ENCODE assay signal across 30 cellular contexts in the genomic region with DNA sequence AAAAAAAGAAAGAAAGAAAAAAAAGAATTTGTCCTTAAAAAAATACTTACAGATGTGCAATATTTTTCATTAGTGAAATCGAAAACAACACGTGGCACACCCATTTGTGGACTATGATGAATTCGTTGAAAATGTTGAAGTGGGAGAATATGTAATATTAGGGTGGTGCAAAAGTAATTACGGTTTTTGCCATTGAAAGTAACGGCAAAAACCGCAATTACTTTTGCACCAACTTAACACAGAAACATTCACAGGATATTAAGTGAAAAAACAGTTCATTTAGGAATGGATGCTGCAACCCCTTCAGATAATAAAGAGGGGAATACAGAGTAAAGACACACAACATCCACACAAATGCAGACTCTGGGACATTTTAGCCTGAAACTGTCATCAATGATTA.
"Had no signal": no experiment of that assay in that cellular context is flagged by ENCODE, and none has a peak within 500 bp of the region (broad histone marks: within the 10 kb centered on the region; RNA-seq: fewer than 3 reads in every experiment).

No MANE protein-coding gene starts in this region.

- H3K4me3 ChIP-seq: adrenal gland, body of pancreas, esophagus muscularis mucosa, gastrocnemius medialis, heart left ventricle had no signal

- H3K27ac ChIP-seq: adrenal gland, body of pancreas, esophagus muscularis mucosa, foreskin keratinocyte, gastrocnemius medialis, heart left ventricle had no signal

- FAIRE-seq: colon had no signal

- DNase-seq: activated CD4-positive, alpha-beta memory T cell treated with anti-CD3 and anti-CD28 coated beads for 36 hours; activated CD4-positive, alpha-beta T cell treated with anti-CD3 and anti-CD28 coated beads for 36 hours; activated CD4-positive, alpha-beta T cell treated with anti-CD3 and anti-CD28 coated beads, Interleukin-2, amount 10 ng/mL, durations not matched to agents 24 days and 14 days; activated CD4-positive, CD25-positive, alpha-beta regulatory T cell; activated CD4-positive, CD25-positive, alpha-beta regulatory T cell treated with anti-CD3 and anti-CD28 coated beads, Interleukin-2, amount 50 U/mL, for 72 hours; activated CD8-positive, alpha-beta memory T cell treated with anti-CD3 and anti-CD28 coated beads, Interleukin-2, amount 10 ng/mL, durations not matched to agents 7 days and 5 days; activated CD8-positive, alpha-beta memory T cell treated with anti-CD3 and anti-CD28 coated beads, Interleukin-2, amount 50 U/mL, for 4 hours; activated CD8-positive, alpha-beta T cell treated with anti-CD3 and anti-CD28 coated beads, Interleukin-2, amount 10 ng/mL, durations not matched to agents 7 days and 5 days; activated effector memory CD4-positive, alpha-beta T cell treated with anti-CD3 and anti-CD28 coated beads, Interleukin-2, amount 50 U/mL, for 16 hours; activated naive CD4-positive, alpha-beta T cell treated with anti-CD3 and anti-CD28 coated beads for 36 hours; activated naive CD8-positive, alpha-beta T cell treated with anti-CD3 and anti-CD28 coated beads for 36 hours; activated naive CD8-positive, alpha-beta T cell treated with anti-CD3 and anti-CD28 coated beads, Interleukin-2, amount 50 U/mL, for 24 hours; activated T-cell treated with anti-CD3 and anti-CD28 coated beads, Interleukin-2, amount 50 U/mL, for 1 hour; activated T-cell treated with anti-CD3 and anti-CD28 coated beads, Interleukin-2, amount 50 U/mL, for 48 hours; adrenal gland; amygdala; aorta; body of pancreas; caudate nucleus; cortex of kidney; dermis blood vessel endothelial cell; effector CD4-positive, alpha-beta T cell; effector memory CD8-positive, alpha-beta T cell; erythroblast; foreskin keratinocyte; gastrocnemius medialis; glutamatergic neuron; heart left ventricle had no signal

- H3K9me3 ChIP-seq: adrenal gland, body of pancreas, esophagus muscularis mucosa, gastrocnemius medialis had no signal

- H3K4me1 ChIP-seq: adrenal gland, body of pancreas, esophagus muscularis mucosa, foreskin keratinocyte, gastrocnemius medialis, heart left ventricle had no signal

- ATAC-seq: activated CD4-positive, alpha-beta T cell treated with anti-CD3 and anti-CD28 coated beads for 36 hours; activated CD8-positive, alpha-beta memory T cell treated with anti-CD3 and anti-CD28 coated beads, Interleukin-2, amount 10 ng/mL, durations not matched to agents 7 days and 5 days; activated CD8-positive, alpha-beta T cell treated with anti-CD3 and anti-CD28 coated beads, Interleukin-2, amount 10 ng/mL, durations not matched to agents 7 days and 5 days; activated naive CD8-positive, alpha-beta T cell treated with anti-CD3 and anti-CD28 coated beads, Interleukin-2, amount 50 U/mL, for 24 hours; body of pancreas; effector memory CD8-positive, alpha-beta T cell; foreskin keratinocyte; gastrocnemius medialis; heart left ventricle had no signal
